In genomic region chr5:138602371-138603000, GRCh38 we compare ENCODE assay signal across 20 cellular contexts. TPM values are rescaled to one million over a fixed set of nuclear protein-coding genes. Genes with fewer than 3 reads are reported as not detected.
A peak's percentile ranks its signal among the peaks of the same experiment; 100 is the strongest.
DNase-seq lines count a peak whose midpoint lies in the region; ATAC-seq, FAIRE-seq and TF ChIP-seq lines count a peak whose summit lies in the region.
"Had no signal": no experiment of that assay in that cellular context is flagged by ENCODE, and none has a peak within 500 bp of the region (broad histone marks: within the 10 kb centered on the region; RNA-seq: fewer than 3 reads in every experiment).

No MANE protein-coding gene starts in this region.

- POLR2A ChIA-PET in A549 (lab: Yijun Ruan, JAX), result no interaction called here

- H3K4me1 Mint-ChIP-seq in endodermal cell (no peaks in the 10 kb centered on the region), neural progenitor cell (peaks cover 50% of the 10 kb centered on the region)

- no peaks in the 10 kb centered on the region for H3K79me2 ChIP-seq in neural progenitor cell (ENCODE audit: low read depth)

- H3K27me3 Mint-ChIP-seq in endodermal cell (ENCODE audit: insufficient read depth) (peaks cover 2% of the 10 kb centered on the region), neural progenitor cell (ENCODE audit: insufficient read depth, low read depth) (peaks cover 7% of the 10 kb centered on the region)

- H3K27ac ChIP-seq in A549 (peak overlapping the region; percentile 29 to 59; a peak in 2 of 6 replicates), endodermal cell (ENCODE audit: low read depth, low read length) (peak overlapping the region; percentile 0), neural progenitor cell (no peak overlapping the region)
- H3K27ac ChIP-seq: thoracic aorta had no signal

- WGBS in A549 (ENCODE audit: missing lambda C conversion rate), result 79% methylated on average over 6 of the region's 6 CpGs
- 81% methylated on average over 6 of the region's 6 CpGs; no CpG with 5 or more reads in 1 of the 2 experiments for WGBS in endodermal cell (ENCODE audit: insufficient coverage in 1 of 2, insufficient read length in 1 of 2), 2 experiments

- H3K27me3 ChIP-seq in endodermal cell (ENCODE audit: control insufficient read depth, insufficient read depth, low read length, poor library complexity, severe bottlenecking) (no peaks in the 10 kb centered on the region), neural progenitor cell (no peaks in the 10 kb centered on the region)

- no peak for FAIRE-seq in A549 (lab: Jason Lieb, UNC)
- no peak for FAIRE-seq in GM12892 (lab: Jason Lieb, UNC)
- FAIRE-seq: astrocyte, urothelium cell line had no signal

- DNase-seq in A549 (ENCODE audit: low read depth in 1 of 2, low spot score in 1 of 2), result no peak
- peak; percentile 7 for DNase-seq in NCI-H1092 (lab: John Stamatoyannopoulos, UW)
- DNase-seq in endodermal cell, result no peak
- no peak for DNase-seq in neural progenitor cell (ENCODE audit: low spot score)
- DNase-seq in GM12892 (ENCODE audit: insufficient read length), result no peak
- no peak for DNase-seq in A172 (ENCODE audit: low spot score)
- DNase-seq: ACHN; activated CD4-positive, alpha-beta T cell treated with anti-CD3 and anti-CD28 coated beads, Interleukin-2, amount 50 U/mL, for 4 hours; activated CD8-positive, alpha-beta memory T cell treated with anti-CD3 and anti-CD28 coated beads, Interleukin-2, amount 10 ng/mL, durations not matched to agents 7 days and 5 days; activated T-cell treated with anti-CD3 and anti-CD28 coated beads, Interleukin-2, amount 50 U/mL, for 48 hours; central memory CD4-positive, alpha-beta T cell; effector memory CD8-positive, alpha-beta T cell; NCI-H510A; stimulated activated naive CD4-positive, alpha-beta T cell treated with Interleukin-2 at 50 U/mL for 16 hours had no signal

- TF ChIP-seq EP300 in A549 (IDR thresholded peaks at IDR 0.05), result no peak

- no peak for TF ChIP-seq RAD21 in A549 (conservative IDR thresholded peaks at IDR 0.05 in 1 of 2, IDR thresholded peaks at IDR 0.05 in 1 of 2)

- H3K36me3 ChIP-seq in endodermal cell (ENCODE audit: control insufficient read depth, insufficient read depth, low read length) (no peaks in the 10 kb centered on the region), neural progenitor cell (no peaks in the 10 kb centered on the region)
- H3K36me3 ChIP-seq: thoracic aorta had no signal

- H3K4me3 ChIP-seq in A549 (no peak overlapping the region), endodermal cell (ENCODE audit: low read length) (no peak overlapping the region), neural progenitor cell (no peak overlapping the region)
- H3K4me3 ChIP-seq: thoracic aorta had no signal

- H3K9me3 ChIP-seq in A549 (no peaks in the 10 kb centered on the region), endodermal cell (ENCODE audit: control insufficient read depth, low read length) (no peaks in the 10 kb centered on the region), neural progenitor cell (ENCODE audit: low read depth) (no peaks in the 10 kb centered on the region)
- H3K9me3 ChIP-seq: thoracic aorta had no signal

- TF ChIP-seq POLR2A in A549 (IDR thresholded peaks at IDR 0.05; ENCODE audit: low read length) (no peak), GM12892 (IDR thresholded peaks at IDR 0.05; ENCODE audit: low read depth, low read length) (no peak)

- peak overlapping the region; percentile 52 for H2AFZ ChIP-seq in neural progenitor cell (replicated peaks)

- H3K27ac Mint-ChIP-seq in endodermal cell (no peak overlapping the region), neural progenitor cell (peak overlapping the region; percentile 93)
- H3K27ac Mint-ChIP-seq: activated CD8-positive, alpha-beta memory T cell treated with anti-CD3 and anti-CD28 coated beads, Interleukin-2, amount 10 ng/mL, durations not matched to agents 7 days and 5 days; effector memory CD8-positive, alpha-beta T cell; WTC11 had no signal

- ATAC-seq in A549 (no peak), HG02610 (IDR thresholded peaks at IDR 0.05; ENCODE audit: unreplicated experiment) (no peak), GM18867 (IDR thresholded peaks at IDR 0.05; ENCODE audit: unreplicated experiment) (no peak)
- ATAC-seq: effector memory CD8-positive, alpha-beta T cell; WTC11 had no signal

- H3F3A ChIP-seq in neural progenitor cell (ENCODE audit: low read depth), result peaks cover 5% of the 10 kb centered on the region

- no peak overlapping the region for H3K4me2 ChIP-seq in A549
- peak overlapping the region; percentile 35 for H3K4me2 ChIP-seq in neural progenitor cell

- no peaks in the 10 kb centered on the region for H4K20me1 ChIP-seq in neural progenitor cell (ENCODE audit: low read depth)

- H3K4me3 Mint-ChIP-seq in endodermal cell (no peak overlapping the region), neural progenitor cell (peak overlapping the region; percentile 34)
- H3K4me3 Mint-ChIP-seq: activated CD8-positive, alpha-beta memory T cell treated with anti-CD3 and anti-CD28 coated beads, Interleukin-2, amount 10 ng/mL, durations not matched to agents 7 days and 5 days; effector memory CD8-positive, alpha-beta T cell; WTC11 had no signal

- no peaks in the 10 kb centered on the region for H3K9me3 Mint-ChIP-seq in endodermal cell
- H3K9me3 Mint-ChIP-seq in neural progenitor cell, result no peaks in the 10 kb centered on the region
- H3K9me3 Mint-ChIP-seq: effector memory CD8-positive, alpha-beta T cell had no signal

- H3K4me1 ChIP-seq in A549 (peaks cover 9% of the 10 kb centered on the region; the same call in 2 of the 3 replicates), endodermal cell (ENCODE audit: control insufficient read depth, insufficient read depth, low read length) (no peaks in the 10 kb centered on the region), neural progenitor cell (peaks cover 27% of the 10 kb centered on the region)

- TF ChIP-seq CTCF in A549 (IDR thresholded peaks at IDR 0.05), result no peak
- no peak for TF ChIP-seq CTCF in endodermal cell (conservative IDR thresholded peaks at IDR 0.05)
- no peak for TF ChIP-seq CTCF in neural progenitor cell (IDR thresholded peaks at IDR 0.05)

- H3K9ac ChIP-seq in endodermal cell (ENCODE audit: extremely low read depth, low read length, poor library complexity, severe bottlenecking) (no peak overlapping the region), neural progenitor cell (no peak overlapping the region)

- CTCF ChIA-PET in A549 (lab: Yijun Ruan, JAX), result interaction anchor here (0.7 to 3.4 kb wide), 5 partner anchors 9 to 23 kb away, joined by 3 to 14 read pairs (median 4); no protein-coding TSS in a partner anchor

- H3K36me3 Mint-ChIP-seq in endodermal cell (ENCODE audit: low read depth), result no peaks in the 10 kb centered on the region
- H3K36me3 Mint-ChIP-seq in neural progenitor cell, result no peaks in the 10 kb centered on the region
- H3K36me3 Mint-ChIP-seq: activated CD8-positive, alpha-beta memory T cell treated with anti-CD3 and anti-CD28 coated beads, Interleukin-2, amount 10 ng/mL, durations not matched to agents 7 days and 5 days; WTC11 had no signal

TF ChIP-seq in A549, 52 proteins besides CTCF, POLR2A, EP300 and RAD21 (continues in another document):
- TF ChIP-seq NFE2L2 (conservative IDR thresholded peaks at IDR 0.05; ENCODE audit: low read length), result no peak
- TF ChIP-seq CHD4 (IDR thresholded peaks at IDR 0.05; ENCODE audit: borderline replicate concordance), result no peak
- TF ChIP-seq HOXA7 (CRISPR knock-in tag; IDR thresholded peaks at IDR 0.05), result no peak
- no peak for TF ChIP-seq RFX5 (IDR thresholded peaks at IDR 0.05)
- TF ChIP-seq FOSB (CRISPR knock-in tag; IDR thresholded peaks at IDR 0.05), result no peak
- TF ChIP-seq ELK1 (IDR thresholded peaks at IDR 0.05; ENCODE audit: low read depth, low read length), result no peak
- no peak for TF ChIP-seq HEYL (CRISPR knock-in tag; IDR thresholded peaks at IDR 0.05)
- TF ChIP-seq HDAC2 (IDR thresholded peaks at IDR 0.05), result no peak
- TF ChIP-seq RNF2 (IDR thresholded peaks at IDR 0.05; ENCODE audit: borderline replicate concordance, low read depth), result no peak
- no peak for TF ChIP-seq CEBPB (IDR thresholded peaks at IDR 0.05)
- TF ChIP-seq JUN (IDR thresholded peaks at IDR 0.05), result no peak
- no peak for TF ChIP-seq KDM1A (IDR thresholded peaks at IDR 0.05; ENCODE audit: low read depth)
- TF ChIP-seq NR3C1 (IDR thresholded peaks at IDR 0.05), result no peak

RNA-seq across cellular contexts. Expression of gene HSPA9, which starts 27.3 kb away (rescaled TPM):
- polyA plus RNA-seq in A549 (2011; rRNA removed), result 544 and 615 TPM in 2 replicates
- 200 and 228 TPM in 2 replicates for polyA plus RNA-seq in A549 (2012; cell fraction: cytosol; rRNA removed)
- 408 and 502 TPM in 2 replicates for polyA plus RNA-seq in A549 (2012; cell fraction: nucleus; rRNA removed)
- polyA plus RNA-seq in A549 (2017; fragmentation: RNase III; extraction: RNeasy Plus Mini Kit Qiagen cat#74134 plus additional on column Dnase treatment), result 398 to 456 TPM (median 417 TPM) in 3 replicates
- polyA minus RNA-seq in A549 (2011; rRNA and poly(A)+ RNA removed), result 619 and 723 TPM in 2 replicates
- 100 to 1,000 TPM; 201 to 212 TPM for total RNA-seq in endodermal cell
- 141 TPM for polyA plus RNA-seq in endodermal cell (2013, experiment 1 of 2)
- polyA plus RNA-seq in endodermal cell (2013, experiment 2 of 2), result 120 TPM
- total RNA-seq in neural progenitor cell (ENCODE audit: low replicate concordance), result 259 and 276 TPM in 2 replicates
- 227 TPM for polyA plus RNA-seq in GM12892 (2012; ENCODE audit: missing spikeins)
- total RNA-seq in A172 (2014; rRNA removed; shearing (Covaris generic)), result 605 and 654 TPM in 2 replicates

RNA-seq across cellular contexts. Expression of gene ETF1, which starts 59.5 kb away (rescaled TPM):
- polyA plus RNA-seq in A549 (2011; rRNA removed), result 140 and 161 TPM in 2 replicates
- polyA plus RNA-seq in A549 (2012; cell fraction: cytosol; rRNA removed), result 39.7 and 44.0 TPM in 2 replicates
- 18.3 and 23.4 TPM in 2 replicates for polyA plus RNA-seq in A549 (2012; cell fraction: nucleus; rRNA removed)
- polyA plus RNA-seq in A549 (2017; fragmentation: RNase III; extraction: RNeasy Plus Mini Kit Qiagen cat#74134 plus additional on column Dnase treatment), result 118 to 131 TPM (median 119 TPM) in 3 replicates
- polyA minus RNA-seq in A549 (2011; rRNA and poly(A)+ RNA removed), result 79.1 and 79.8 TPM in 2 replicates
- total RNA-seq in endodermal cell, result 100 to 1,000 TPM; 106 to 109 TPM
- 87.7 TPM for polyA plus RNA-seq in endodermal cell (2013, experiment 1 of 2)
- polyA plus RNA-seq in endodermal cell (2013, experiment 2 of 2), result 88.3 TPM
- total RNA-seq in neural progenitor cell (ENCODE audit: low replicate concordance), result 85.5 and 116 TPM in 2 replicates
- polyA plus RNA-seq in GM12892 (2012; ENCODE audit: missing spikeins), result 59.5 TPM
- 165 and 172 TPM in 2 replicates for total RNA-seq in A172 (2014; rRNA removed; shearing (Covaris generic))
